ENCODE assay signal across 22 cellular contexts in the genomic region with DNA sequence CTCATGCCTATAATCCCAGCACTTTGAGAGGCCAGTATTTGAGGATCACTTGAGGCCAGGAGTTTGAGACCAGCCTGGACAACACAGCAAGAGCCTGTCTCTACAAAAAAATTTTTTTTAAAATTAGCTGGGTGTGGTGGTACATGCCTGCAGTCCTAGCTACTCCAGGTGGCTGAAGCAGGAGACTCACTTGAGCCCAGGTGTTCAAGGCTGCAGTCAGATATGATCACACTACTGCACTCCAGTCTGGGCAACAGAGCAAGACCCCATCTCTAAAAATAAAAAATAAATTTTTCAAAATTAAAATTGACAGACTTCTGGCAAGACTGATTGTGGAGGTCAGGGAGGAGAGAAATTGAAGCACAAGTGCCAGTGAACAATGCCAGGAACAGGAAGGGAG.
"Had no signal": no experiment of that assay in that cellular context is flagged by ENCODE, and none has a peak within 500 bp of the region (broad histone marks: within the 10 kb centered on the region; RNA-seq: fewer than 3 reads in every experiment).

No MANE protein-coding gene starts in this region.

- H3K4me3 Mint-ChIP-seq: naive thymus-derived CD4-positive, alpha-beta T cell; nephron progenitor cell; stimulated activated naive B cell treated with anti-CD40 and anti-IgM and Interleukin-4, amounts not matched to agents 10 μg/mL and 1 μg/mL and 100 μg/mL, for 72 hours; stimulated activated naive CD8-positive, alpha-beta T cell treated with anti-CD3 and anti-CD28 coated beads, Interleukin-15, amount 100 ng/mL, for 72 hours had no signal

- H3K36me3 ChIP-seq: esophagus squamous epithelium had no signal

- H3K4me1 ChIP-seq: testis had no signal

- H3K27ac ChIP-seq: dorsolateral prefrontal cortex, esophagus squamous epithelium, hepatocyte, psoas muscle, spleen, testis, tibial nerve had no signal

- H3K27me3 ChIP-seq: dorsolateral prefrontal cortex, esophagus squamous epithelium, hepatocyte, spleen, testis, tibial nerve had no signal

- H3K4me1 Mint-ChIP-seq: stimulated activated naive CD8-positive, alpha-beta T cell treated with anti-CD3 and anti-CD28 coated beads, Interleukin-15, amount 100 ng/mL, for 72 hours had no signal

- H3K27me3 Mint-ChIP-seq: naive thymus-derived CD4-positive, alpha-beta T cell; stimulated activated naive B cell treated with anti-CD40 and anti-IgM and Interleukin-4, amounts not matched to agents 10 μg/mL and 1 μg/mL and 100 μg/mL, for 72 hours; stimulated activated naive CD8-positive, alpha-beta T cell treated with anti-CD3 and anti-CD28 coated beads, Interleukin-15, amount 100 ng/mL, for 72 hours had no signal

- DNase-seq: cortex of kidney; dorsolateral prefrontal cortex; effector memory CD4-positive, alpha-beta T cell; esophagus squamous epithelium; foreskin fibroblast; left colon; left ventricle myocardium superior; mesenchymal stem cell; naive thymus-derived CD4-positive, alpha-beta T cell; nephron progenitor cell; psoas muscle; retina; spleen; stimulated activated CD4-positive, alpha-beta T cell treated with anti-CD3 and anti-CD28 coated beads, Interleukin-2, amount 100 ng/mL, for 24 hours; stimulated activated CD4-positive, alpha-beta T cell treated with anti-CD3 and anti-CD28 coated beads, Interleukin-4, amount 100 ng/mL, for 4 hours; stimulated activated naive B cell treated with anti-CD40 and anti-IgM and Interleukin-4, amounts not matched to agents 10 μg/mL and 1 μg/mL and 100 μg/mL, for 72 hours; stimulated activated naive CD8-positive, alpha-beta T cell treated with anti-CD3 and anti-CD28 coated beads, Interleukin-15, amount 100 ng/mL, for 72 hours; testis had no signal

- H3K4me3 ChIP-seq: dorsolateral prefrontal cortex, esophagus squamous epithelium, hepatocyte, lung, psoas muscle, spleen, testis, tibial nerve had no signal

- H3K9me3 Mint-ChIP-seq: naive thymus-derived CD4-positive, alpha-beta T cell; nephron progenitor cell; stimulated activated naive B cell treated with anti-CD40 and anti-IgM and Interleukin-4, amounts not matched to agents 10 μg/mL and 1 μg/mL and 100 μg/mL, for 72 hours; stimulated activated naive CD8-positive, alpha-beta T cell treated with anti-CD3 and anti-CD28 coated beads, Interleukin-15, amount 100 ng/mL, for 72 hours had no signal

- ATAC-seq: left colon; left ventricle myocardium superior; naive thymus-derived CD4-positive, alpha-beta T cell; psoas muscle; sciatic nerve; stimulated activated naive B cell treated with anti-CD40 and anti-IgM and Interleukin-4, amounts not matched to agents 10 μg/mL and 1 μg/mL and 100 μg/mL, for 72 hours; stimulated activated naive CD8-positive, alpha-beta T cell treated with anti-CD3 and anti-CD28 coated beads, Interleukin-15, amount 100 ng/mL, for 72 hours had no signal

- H3K79me2 ChIP-seq: hepatocyte had no signal

- H3K27ac Mint-ChIP-seq: naive thymus-derived CD4-positive, alpha-beta T cell; nephron progenitor cell; stimulated activated naive B cell treated with anti-CD40 and anti-IgM and Interleukin-4, amounts not matched to agents 10 μg/mL and 1 μg/mL and 100 μg/mL, for 72 hours; stimulated activated naive CD8-positive, alpha-beta T cell treated with anti-CD3 and anti-CD28 coated beads, Interleukin-15, amount 100 ng/mL, for 72 hours had no signal

- H2AFZ ChIP-seq: hepatocyte had no signal

- H3K4me2 ChIP-seq: hepatocyte had no signal

- H3K9me3 ChIP-seq: esophagus squamous epithelium, psoas muscle, spleen, testis, tibial nerve had no signal
